Comparison of ENCODE assay signal across 1 cellular context in genomic region chr9:27195191-27195590, GRCh38.
TF ChIP-seq lines count a peak whose summit lies in the region.

No MANE protein-coding gene starts in this region.

TF ChIP-seq in SK-N-SH, 30 proteins besides CTCF, POLR2A, EP300 and RAD21:
- TF ChIP-seq, protein P1, sequence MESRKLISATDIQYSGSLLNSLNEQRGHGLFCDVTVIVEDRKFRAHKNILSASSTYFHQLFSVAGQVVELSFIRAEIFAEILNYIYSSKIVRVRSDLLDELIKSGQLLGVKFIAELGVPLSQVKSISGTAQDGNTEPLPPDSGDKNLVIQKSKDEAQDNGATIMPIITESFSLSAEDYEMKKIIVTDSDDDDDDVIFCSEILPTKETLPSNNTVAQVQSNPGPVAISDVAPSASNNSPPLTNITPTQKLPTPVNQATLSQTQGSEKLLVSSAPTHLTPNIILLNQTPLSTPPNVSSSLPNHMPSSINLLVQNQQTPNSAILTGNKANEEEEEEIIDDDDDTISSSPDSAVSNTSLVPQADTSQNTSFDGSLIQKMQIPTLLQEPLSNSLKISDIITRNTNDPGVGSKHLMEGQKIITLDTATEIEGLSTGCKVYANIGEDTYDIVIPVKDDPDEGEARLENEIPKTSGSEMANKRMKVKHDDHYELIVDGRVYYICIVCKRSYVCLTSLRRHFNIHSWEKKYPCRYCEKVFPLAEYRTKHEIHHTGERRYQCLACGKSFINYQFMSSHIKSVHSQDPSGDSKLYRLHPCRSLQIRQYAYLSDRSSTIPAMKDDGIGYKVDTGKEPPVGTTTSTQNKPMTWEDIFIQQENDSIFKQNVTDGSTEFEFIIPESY (IDR thresholded peaks at IDR 0.05; ENCODE audit: borderline replicate concordance, low read depth), result no peak
- TF ChIP-seq RXRA (IDR thresholded peaks at IDR 0.05; ENCODE audit: borderline replicate concordance, low read depth), result no peak
- TF ChIP-seq FOXJ3 (CRISPR knock-in tag; IDR thresholded peaks at IDR 0.05), result no peak
- no peak for TF ChIP-seq MEF2A (IDR thresholded peaks at IDR 0.05; ENCODE audit: borderline replicate concordance, low read depth)
- TF ChIP-seq POLR2AphosphoS5 (IDR thresholded peaks at IDR 0.05; ENCODE audit: low read depth, low read length), result no peak
- no peak for TF ChIP-seq YY1 (IDR thresholded peaks at IDR 0.05; ENCODE audit: low read depth)
- TF ChIP-seq PBX3 (IDR thresholded peaks at IDR 0.05), result no peak
- TF ChIP-seq NFIC (IDR thresholded peaks at IDR 0.05; ENCODE audit: borderline replicate concordance), result no peak
- TF ChIP-seq MXI1 (IDR thresholded peaks at IDR 0.05; ENCODE audit: low read depth, low read length), result no peak
- TF ChIP-seq FOSL2 (IDR thresholded peaks at IDR 0.05; ENCODE audit: borderline replicate concordance, low read depth), result no peak
- TF ChIP-seq FOXM1 (IDR thresholded peaks at IDR 0.05; ENCODE audit: low read depth), result no peak
- TF ChIP-seq TEAD4 (IDR thresholded peaks at IDR 0.05; ENCODE audit: borderline replicate concordance, insufficient read depth), result no peak
- no peak for TF ChIP-seq TCF12 (IDR thresholded peaks at IDR 0.05)
- TF ChIP-seq EZH2phosphoT487 (IDR thresholded peaks at IDR 0.05; ENCODE audit: borderline replicate concordance, low read depth), result no peak
- no peak for TF ChIP-seq SMC3 (IDR thresholded peaks at IDR 0.05; ENCODE audit: low read depth, low read length)
- TF ChIP-seq GABPA (IDR thresholded peaks at IDR 0.05; ENCODE audit: low read depth), result no peak
- TF ChIP-seq, protein P2, sequence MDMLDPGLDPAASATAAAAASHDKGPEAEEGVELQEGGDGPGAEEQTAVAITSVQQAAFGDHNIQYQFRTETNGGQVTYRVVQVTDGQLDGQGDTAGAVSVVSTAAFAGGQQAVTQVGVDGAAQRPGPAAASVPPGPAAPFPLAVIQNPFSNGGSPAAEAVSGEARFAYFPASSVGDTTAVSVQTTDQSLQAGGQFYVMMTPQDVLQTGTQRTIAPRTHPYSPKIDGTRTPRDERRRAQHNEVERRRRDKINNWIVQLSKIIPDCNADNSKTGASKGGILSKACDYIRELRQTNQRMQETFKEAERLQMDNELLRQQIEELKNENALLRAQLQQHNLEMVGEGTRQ (IDR thresholded peaks at IDR 0.05; ENCODE audit: borderline replicate concordance, low read depth, low read length), result no peak
